ENCODE assay signal across 33 cellular contexts in the genomic region with DNA sequence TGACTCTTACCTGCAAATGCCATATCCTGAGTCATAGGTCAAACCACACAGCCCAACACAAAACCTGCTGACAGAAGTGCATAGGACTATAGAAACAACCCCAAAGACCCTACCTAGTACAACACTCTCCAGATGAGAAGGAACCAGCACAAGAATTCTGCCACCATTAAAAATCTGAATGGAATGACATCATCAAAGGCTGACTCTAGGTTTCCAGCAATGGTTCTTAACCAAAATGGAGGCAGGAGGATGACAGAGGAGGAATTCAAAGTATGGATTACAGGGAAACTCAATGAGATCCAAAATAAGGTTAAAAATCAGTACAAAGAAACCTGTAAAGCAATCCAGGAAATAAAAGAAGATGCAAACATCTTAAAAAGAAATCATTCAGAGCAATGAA. TPM values are rescaled to one million over a fixed set of nuclear protein-coding genes. Genes with fewer than 3 reads are reported as not detected.
"Had no signal": no experiment of that assay in that cellular context is flagged by ENCODE, and none has a peak within 500 bp of the region (broad histone marks: within the 10 kb centered on the region; RNA-seq: fewer than 3 reads in every experiment).

No MANE protein-coding gene starts in this region.

- ATAC-seq: naive thymus-derived CD8-positive, alpha-beta T cell; natural killer cell treated with Interleukin-12 subunit alpha and Interleukin-12 subunit beta and Interleukin-15 and Interleukin-18, amount 100 ng/mL, for 72 hours; psoas muscle; right cardiac atrium; sciatic nerve had no signal

- DNase-seq: naive B cell; naive thymus-derived CD8-positive, alpha-beta T cell; nephron progenitor cell; occipital lobe; ovary; posterior cingulate gyrus; psoas muscle; right cardiac atrium; spleen; stimulated activated CD4-positive, alpha-beta T cell treated with anti-CD3 and anti-CD28 coated beads, Interleukin-12 subunit alpha, Interleukin-12 subunit beta, amount 100 ng/mL, for 4 hours; stimulated activated CD4-positive, alpha-beta T cell treated with anti-CD3 and anti-CD28 coated beads, Interleukin-1b, Interleukin-23, amount 100 ng/mL, for 48 hours; stimulated activated CD4-positive, alpha-beta T cell treated with anti-CD3 and anti-CD28 coated beads, Interleukin-4, amount 100 ng/mL, for 1 hour; stimulated activated CD4-positive, alpha-beta T cell treated with anti-CD3 and anti-CD28 coated beads, Interleukin-4, amount 100 ng/mL, for 4 hours; stimulated activated CD8-positive, alpha-beta memory T cell treated with anti-CD3 and anti-CD28 coated beads, Interleukin-4, amount 100 ng/mL, for 48 hours; stimulated activated naive B cell treated with anti-CD40 and anti-IgM and Interleukin-4, amounts not matched to agents 10 μg/mL and 1 μg/mL and 100 μg/mL, for 72 hours; stimulated activated naive CD4-positive, alpha-beta T cell treated with Interleukin-2 at 50 U/mL for 16 hours; stomach; thyroid gland; trophoblast cell; upper lobe of left lung had no signal

- H3K36me3 Mint-ChIP-seq: naive B cell; naive thymus-derived CD8-positive, alpha-beta T cell; natural killer cell treated with Interleukin-12 subunit alpha and Interleukin-12 subunit beta and Interleukin-15 and Interleukin-18, amount 100 ng/mL, for 72 hours; stimulated activated naive B cell treated with anti-CD40 and anti-IgM and Interleukin-4, amounts not matched to agents 10 μg/mL and 1 μg/mL and 100 μg/mL, for 72 hours had no signal

- H3K4me3 Mint-ChIP-seq: naive B cell; naive thymus-derived CD8-positive, alpha-beta T cell; natural killer cell treated with Interleukin-12 subunit alpha and Interleukin-12 subunit beta and Interleukin-15 and Interleukin-18, amount 100 ng/mL, for 72 hours; nephron progenitor cell; neural crest cell; stimulated activated naive B cell treated with anti-CD40 and anti-IgM and Interleukin-4, amounts not matched to agents 10 μg/mL and 1 μg/mL and 100 μg/mL, for 72 hours had no signal

- H3K27ac Mint-ChIP-seq: naive B cell; naive thymus-derived CD8-positive, alpha-beta T cell; natural killer cell treated with Interleukin-12 subunit alpha and Interleukin-12 subunit beta and Interleukin-15 and Interleukin-18, amount 100 ng/mL, for 72 hours; nephron progenitor cell; progenitor cell of endocrine pancreas; stimulated activated naive B cell treated with anti-CD40 and anti-IgM and Interleukin-4, amounts not matched to agents 10 μg/mL and 1 μg/mL and 100 μg/mL, for 72 hours had no signal

- H3K4me1 Mint-ChIP-seq: naive B cell; naive thymus-derived CD8-positive, alpha-beta T cell; nephron progenitor cell; neural crest cell had no signal

- H3K9me3 Mint-ChIP-seq: natural killer cell treated with Interleukin-12 subunit alpha and Interleukin-12 subunit beta and Interleukin-15 and Interleukin-18, amount 100 ng/mL, for 72 hours had no signal

- H3K27me3 Mint-ChIP-seq: progenitor cell of endocrine pancreas had no signal

RNA-seq across cellular contexts. Expression of gene OR14J1, which starts 31.2 kb away (rescaled TPM):
- total RNA-seq: naive thymus-derived CD8-positive, alpha-beta T cell; natural killer cell treated with Interleukin-12 subunit alpha and Interleukin-12 subunit beta and Interleukin-15 and Interleukin-18, amount 100 ng/mL, for 72 hours; neural crest cell; osteoblast; progenitor cell of endocrine pancreas; psoas muscle; right cardiac atrium; sciatic nerve; smooth muscle cell; spleen; subcutaneous adipose tissue; temporal lobe; thoracic aorta; thyroid gland; tibial nerve; upper lobe of left lung; ureter had no signal

RNA-seq across cellular contexts. Expression of gene OR5V1, which starts 36.0 kb away (rescaled TPM):
- total RNA-seq: naive thymus-derived CD8-positive, alpha-beta T cell; natural killer cell treated with Interleukin-12 subunit alpha and Interleukin-12 subunit beta and Interleukin-15 and Interleukin-18, amount 100 ng/mL, for 72 hours; neural crest cell; occipital lobe; osteoblast; ovary; progenitor cell of endocrine pancreas; psoas muscle; renal cortical epithelial cell; right cardiac atrium; sciatic nerve; smooth muscle cell; spleen; stomach; subcutaneous adipose tissue; temporal lobe; thoracic aorta; thyroid gland; tibial nerve; upper lobe of left lung; ureter; vagina had no signal

RNA-seq across cellular contexts. Expression of gene OR12D3, which starts 42.4 kb away (rescaled TPM):
- total RNA-seq: naive thymus-derived CD8-positive, alpha-beta T cell; natural killer cell treated with Interleukin-12 subunit alpha and Interleukin-12 subunit beta and Interleukin-15 and Interleukin-18, amount 100 ng/mL, for 72 hours; neural crest cell; occipital lobe; osteoblast; ovary; progenitor cell of endocrine pancreas; psoas muscle; renal cortical epithelial cell; right cardiac atrium; sciatic nerve; smooth muscle cell; spleen; stomach; subcutaneous adipose tissue; temporal lobe; thoracic aorta; thyroid gland; tibial nerve; upper lobe of left lung; ureter; vagina had no signal
